In the genomic region with DNA sequence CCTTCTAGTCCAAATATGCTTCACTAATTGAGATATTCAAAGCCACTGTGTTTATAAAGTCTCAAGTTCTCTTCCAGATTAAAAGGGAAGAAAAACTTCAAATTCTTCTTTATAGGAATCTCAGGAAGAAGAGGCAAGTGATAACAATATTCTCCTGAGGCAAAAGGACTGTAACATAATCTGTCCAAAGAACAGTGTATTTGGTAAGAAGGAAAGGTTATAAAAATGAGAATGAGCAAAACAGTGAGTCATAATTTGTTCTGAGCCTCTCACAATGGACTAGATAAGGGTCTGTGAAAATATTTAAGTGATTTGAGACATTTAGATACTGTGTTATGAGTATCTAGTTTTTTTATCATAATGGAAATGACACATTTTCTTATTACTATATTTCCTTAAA, we compare ENCODE assay signal across 2 cellular contexts.
TF ChIP-seq lines count a peak whose summit lies in the region.

No MANE protein-coding gene starts in this region.

TF ChIP-seq in A549, 52 proteins besides CTCF, POLR2A, EP300 and RAD21:
- TF ChIP-seq TFCP2L1 (CRISPR knock-in tag; IDR thresholded peaks at IDR 0.05) (no peak), FOSL2 (IDR thresholded peaks at IDR 0.05) (no peak), FOSL2 (CRISPR knock-in tag; IDR thresholded peaks at IDR 0.05) (peak; percentile 55)

TF ChIP-seq in WTC11, 78 proteins besides CTCF, POLR2A, EP300 and RAD21:
- no peak for TF ChIP-seq MXD4 (CRISPR knock-in tag; IDR thresholded peaks at IDR 0.05; ENCODE audit: borderline replicate concordance)
- no peak for TF ChIP-seq MYBL2 (CRISPR knock-in tag; IDR thresholded peaks at IDR 0.05)
